In genomic region chr2:42091671-42092070, GRCh38 we compare ENCODE assay signal across 1 cellular context.
TF ChIP-seq lines count a peak whose summit lies in the region.

No MANE protein-coding gene starts in this region.

TF ChIP-seq in GM23338, 12 proteins besides CTCF, POLR2A, EP300 and RAD21 (continued from another document):
- TF ChIP-seq, protein P1, sequence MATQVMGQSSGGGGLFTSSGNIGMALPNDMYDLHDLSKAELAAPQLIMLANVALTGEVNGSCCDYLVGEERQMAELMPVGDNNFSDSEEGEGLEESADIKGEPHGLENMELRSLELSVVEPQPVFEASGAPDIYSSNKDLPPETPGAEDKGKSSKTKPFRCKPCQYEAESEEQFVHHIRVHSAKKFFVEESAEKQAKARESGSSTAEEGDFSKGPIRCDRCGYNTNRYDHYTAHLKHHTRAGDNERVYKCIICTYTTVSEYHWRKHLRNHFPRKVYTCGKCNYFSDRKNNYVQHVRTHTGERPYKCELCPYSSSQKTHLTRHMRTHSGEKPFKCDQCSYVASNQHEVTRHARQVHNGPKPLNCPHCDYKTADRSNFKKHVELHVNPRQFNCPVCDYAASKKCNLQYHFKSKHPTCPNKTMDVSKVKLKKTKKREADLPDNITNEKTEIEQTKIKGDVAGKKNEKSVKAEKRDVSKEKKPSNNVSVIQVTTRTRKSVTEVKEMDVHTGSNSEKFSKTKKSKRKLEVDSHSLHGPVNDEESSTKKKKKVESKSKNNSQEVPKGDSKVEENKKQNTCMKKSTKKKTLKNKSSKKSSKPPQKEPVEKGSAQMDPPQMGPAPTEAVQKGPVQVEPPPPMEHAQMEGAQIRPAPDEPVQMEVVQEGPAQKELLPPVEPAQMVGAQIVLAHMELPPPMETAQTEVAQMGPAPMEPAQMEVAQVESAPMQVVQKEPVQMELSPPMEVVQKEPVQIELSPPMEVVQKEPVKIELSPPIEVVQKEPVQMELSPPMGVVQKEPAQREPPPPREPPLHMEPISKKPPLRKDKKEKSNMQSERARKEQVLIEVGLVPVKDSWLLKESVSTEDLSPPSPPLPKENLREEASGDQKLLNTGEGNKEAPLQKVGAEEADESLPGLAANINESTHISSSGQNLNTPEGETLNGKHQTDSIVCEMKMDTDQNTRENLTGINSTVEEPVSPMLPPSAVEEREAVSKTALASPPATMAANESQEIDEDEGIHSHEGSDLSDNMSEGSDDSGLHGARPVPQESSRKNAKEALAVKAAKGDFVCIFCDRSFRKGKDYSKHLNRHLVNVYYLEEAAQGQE (IDR thresholded peaks at IDR 0.05; ENCODE audit: unreplicated experiment): no peak
- TF ChIP-seq, protein P2, sequence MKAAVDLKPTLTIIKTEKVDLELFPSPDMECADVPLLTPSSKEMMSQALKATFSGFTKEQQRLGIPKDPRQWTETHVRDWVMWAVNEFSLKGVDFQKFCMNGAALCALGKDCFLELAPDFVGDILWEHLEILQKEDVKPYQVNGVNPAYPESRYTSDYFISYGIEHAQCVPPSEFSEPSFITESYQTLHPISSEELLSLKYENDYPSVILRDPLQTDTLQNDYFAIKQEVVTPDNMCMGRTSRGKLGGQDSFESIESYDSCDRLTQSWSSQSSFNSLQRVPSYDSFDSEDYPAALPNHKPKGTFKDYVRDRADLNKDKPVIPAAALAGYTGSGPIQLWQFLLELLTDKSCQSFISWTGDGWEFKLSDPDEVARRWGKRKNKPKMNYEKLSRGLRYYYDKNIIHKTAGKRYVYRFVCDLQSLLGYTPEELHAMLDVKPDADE (IDR thresholded peaks at IDR 0.05): no peak
- TF ChIP-seq JUNB (IDR thresholded peaks at IDR 0.05; ENCODE audit: unreplicated experiment): no peak
- TF ChIP-seq POLR2AphosphoS5 (IDR thresholded peaks at IDR 0.05; ENCODE audit: low read depth): no peak
- TF ChIP-seq EZH2 (IDR thresholded peaks at IDR 0.05; ENCODE audit: low read depth, unreplicated experiment): no peak
- TF ChIP-seq CREB1 (CRISPR knock-in tag; IDR thresholded peaks at IDR 0.05; ENCODE audit: low read depth): no peak
- TF ChIP-seq NANOG (IDR thresholded peaks at IDR 0.05; ENCODE audit: borderline replicate concordance): no peak
